ENCODE assay signal across 29 cellular contexts in the genomic region with DNA sequence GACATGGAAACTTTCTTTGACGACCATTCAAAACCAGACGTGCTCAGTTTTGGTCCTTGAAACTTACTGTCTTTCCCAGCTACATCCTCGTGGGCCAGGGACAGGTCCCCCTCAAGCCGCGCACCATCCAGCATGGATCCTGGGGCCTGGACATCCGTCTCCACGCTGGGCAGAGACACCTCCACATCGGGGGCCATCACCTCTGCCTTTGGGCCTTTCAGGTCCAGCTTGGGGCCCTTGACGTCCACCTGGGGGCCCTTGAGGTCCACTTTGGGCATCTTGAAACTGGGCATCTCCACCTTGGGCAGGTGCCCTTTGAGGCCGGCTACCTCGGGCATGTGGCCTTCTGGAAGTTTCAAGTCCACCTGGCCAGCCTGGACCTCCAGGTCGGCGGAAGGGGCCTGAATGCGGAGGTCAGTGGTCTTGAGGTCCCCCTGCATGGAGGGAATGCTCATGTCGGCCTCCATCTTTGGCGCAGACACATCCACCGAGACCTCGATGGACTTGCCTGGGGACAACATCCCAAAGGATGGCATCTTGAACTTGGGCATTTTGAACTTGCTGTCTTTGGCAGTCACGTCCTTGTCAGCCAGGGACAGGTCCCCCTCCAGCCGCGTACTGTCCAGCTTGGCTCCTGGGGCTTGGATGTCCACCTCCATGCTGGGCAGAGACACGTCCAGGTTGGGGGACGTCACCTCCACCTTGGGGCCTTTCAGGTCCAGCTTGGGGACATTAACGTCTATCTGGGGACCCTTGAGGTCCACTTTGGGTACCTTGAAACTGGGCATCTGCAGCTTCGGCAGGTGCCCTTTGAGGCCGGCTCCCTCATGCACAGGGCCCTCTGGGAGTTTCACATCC. TPM values are rescaled to one million over a fixed set of nuclear protein-coding genes. Genes with fewer than 3 reads are reported as not detected.
"Had no signal": no experiment of that assay in that cellular context is flagged by ENCODE, and none has a peak within 500 bp of the region (broad histone marks: within the 10 kb centered on the region; RNA-seq: fewer than 3 reads in every experiment).

No MANE protein-coding gene starts in this region.

- H3K27ac ChIP-seq: colonic mucosa, gastrocnemius medialis, hepatocyte, right lobe of liver, skin epidermis, thoracic aorta, uterus, VCaP had no signal

- H3K27ac Mint-ChIP-seq: activated CD4-positive, alpha-beta memory T cell treated with anti-CD3 and anti-CD28 coated beads for 36 hours; activated T-helper 1 cell treated with anti-CD3 and anti-CD28 coated beads, Interleukin-12 subunit alpha, Interleukin-12 subunit beta, Interleukin-2, Interleukin-4 antibody, amounts not matched to agents 30 ng/mL and 10 ng/mL and 1 ng/mL, durations not matched to agents 14 hours and 24 hours and 36 hours; effector memory CD8-positive, alpha-beta T cell; naive thymus-derived CD8-positive, alpha-beta T cell had no signal

- H3K36me3 Mint-ChIP-seq: activated CD4-positive, alpha-beta memory T cell treated with anti-CD3 and anti-CD28 coated beads for 36 hours; activated naive CD4-positive, alpha-beta T cell treated with anti-CD3 and anti-CD28 coated beads, Interleukin-2, amount 50 U/mL, for 72 hours; naive thymus-derived CD8-positive, alpha-beta T cell had no signal

- H3K9me3 Mint-ChIP-seq: activated CD4-positive, alpha-beta memory T cell treated with anti-CD3 and anti-CD28 coated beads for 36 hours; activated naive CD4-positive, alpha-beta T cell treated with anti-CD3 and anti-CD28 coated beads, Interleukin-2, amount 50 U/mL, for 72 hours; activated T-helper 1 cell treated with anti-CD3 and anti-CD28 coated beads, Interleukin-12 subunit alpha, Interleukin-12 subunit beta, Interleukin-2, Interleukin-4 antibody, amounts not matched to agents 30 ng/mL and 10 ng/mL and 1 ng/mL, durations not matched to agents 14 hours and 24 hours and 36 hours; effector memory CD8-positive, alpha-beta T cell; naive thymus-derived CD8-positive, alpha-beta T cell; neural crest cell had no signal

- H3K4me1 Mint-ChIP-seq: naive thymus-derived CD8-positive, alpha-beta T cell; neural crest cell had no signal

- H3K27me3 ChIP-seq: colonic mucosa, right lobe of liver, uterus had no signal

- H3K4me1 ChIP-seq: colonic mucosa, gastrocnemius medialis, right lobe of liver, uterus had no signal

- H3K4me3 ChIP-seq: colonic mucosa, gastrocnemius medialis, hepatocyte, right lobe of liver, skin epidermis, thoracic aorta, uterus had no signal

- ATAC-seq: activated CD4-positive, CD25-positive, alpha-beta regulatory T cell treated with anti-CD3 and anti-CD28 coated beads, Interleukin-2, amount 50 U/mL, for 24 hours; activated naive CD4-positive, alpha-beta T cell treated with anti-CD3 and anti-CD28 coated beads, Interleukin-2, amount 50 U/mL, for 72 hours; effector memory CD8-positive, alpha-beta T cell; gastrocnemius medialis; left colon; naive thymus-derived CD8-positive, alpha-beta T cell; right lobe of liver; stimulated activated naive CD8-positive, alpha-beta T cell treated with anti-CD3 and anti-CD28 coated beads, Interleukin-15, Interleukin-2, amounts not matched to agents 100 U/mL and 50 U/mL, for 24 hours had no signal

- H3K9me3 ChIP-seq: colonic mucosa, gastrocnemius medialis, right lobe of liver, thoracic aorta, uterus had no signal

- DNase-seq: activated CD4-positive, alpha-beta memory T cell treated with anti-CD3 and anti-CD28 coated beads for 36 hours; activated CD4-positive, alpha-beta T cell treated with anti-CD3 and anti-CD28 coated beads for 48 hours; activated gamma-delta T cell treated with Interleukin-2 at 50 U/mL for 16 hours; colonic mucosa; effector memory CD8-positive, alpha-beta T cell; erythroblast; gastrocnemius medialis; islet precursor cell; mesenchymal stem cell; naive thymus-derived CD8-positive, alpha-beta T cell; occipital lobe; stimulated activated CD4-positive, alpha-beta T cell treated with anti-CD3 and anti-CD28 coated beads, Interleukin-12 subunit alpha, Interleukin-12 subunit beta, amount 100 ng/mL, for 4 hours; stimulated activated CD4-positive, alpha-beta T cell treated with anti-CD3 and anti-CD28 coated beads, Interleukin-4, amount 100 ng/mL, for 1 hour; stimulated activated naive CD8-positive, alpha-beta T cell treated with anti-CD3 and anti-CD28 coated beads, Interleukin-15, Interleukin-2, amounts not matched to agents 100 U/mL and 50 U/mL, for 24 hours; trophoblast cell had no signal

- H3K4me3 Mint-ChIP-seq: activated CD4-positive, alpha-beta memory T cell treated with anti-CD3 and anti-CD28 coated beads for 36 hours; activated T-helper 1 cell treated with anti-CD3 and anti-CD28 coated beads, Interleukin-12 subunit alpha, Interleukin-12 subunit beta, Interleukin-2, Interleukin-4 antibody, amounts not matched to agents 30 ng/mL and 10 ng/mL and 1 ng/mL, durations not matched to agents 14 hours and 24 hours and 36 hours; effector memory CD8-positive, alpha-beta T cell; naive thymus-derived CD8-positive, alpha-beta T cell; neural crest cell had no signal

RNA-seq across cellular contexts. Expression of a gene that starts 17.1 kb away (rescaled TPM):
- total RNA-seq: activated CD4-positive, alpha-beta memory T cell treated with anti-CD3 and anti-CD28 coated beads for 36 hours; activated CD8-positive, alpha-beta memory T cell treated with anti-CD3 and anti-CD28 coated beads for 36 hours; bronchial epithelial cell; dermis microvascular lymphatic vessel endothelial cell; gastrocnemius medialis; hepatocyte had no signal

RNA-seq across cellular contexts. Expression of a gene that starts 36.4 kb away (rescaled TPM):
- total RNA-seq: naive thymus-derived CD8-positive, alpha-beta T cell had no signal
- polyA plus RNA-seq: naive thymus-derived CD8-positive, alpha-beta T cell had no signal
